In the genomic region with DNA sequence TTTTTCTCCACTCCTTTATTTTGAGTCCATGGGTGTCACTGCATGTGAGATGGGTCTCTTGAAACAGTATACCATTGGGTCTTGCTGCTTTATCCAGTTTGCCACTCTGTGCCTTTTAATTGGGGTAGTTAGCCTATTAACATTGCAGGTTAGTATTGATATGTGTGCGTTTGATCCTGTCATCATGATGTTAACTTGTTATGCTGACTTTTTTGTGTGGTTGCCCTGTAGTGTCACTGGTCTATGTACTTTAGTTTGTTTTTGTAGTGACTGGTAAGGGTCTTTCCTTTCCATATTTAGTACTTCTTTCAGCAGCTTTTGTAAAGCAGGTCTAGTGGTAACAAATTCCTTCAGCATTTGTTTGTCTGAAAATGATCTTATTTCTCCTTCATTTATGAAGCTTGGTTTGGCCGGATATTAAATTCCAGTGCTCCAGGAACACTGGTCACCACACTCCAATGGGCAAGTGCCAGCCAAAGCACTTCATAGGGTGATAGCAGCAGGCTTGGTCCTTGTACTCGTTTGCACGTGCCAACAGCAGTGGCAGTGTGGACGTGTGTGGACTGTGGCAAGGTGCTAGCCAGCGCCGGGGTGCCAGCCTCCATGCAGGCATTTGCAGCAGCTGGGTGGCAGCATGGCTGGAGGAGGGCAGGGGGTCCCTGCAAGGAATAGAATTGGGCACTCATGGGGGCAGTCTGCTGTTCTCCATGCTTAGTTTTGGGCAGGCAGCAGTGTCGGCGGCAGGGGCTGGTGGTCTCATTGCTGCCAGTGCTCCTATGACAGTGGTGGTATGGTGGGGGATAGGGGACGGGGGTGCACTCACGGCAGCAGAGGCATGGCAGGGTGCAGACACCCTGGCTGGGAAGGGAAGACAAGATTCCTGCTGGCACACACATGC, we compare ENCODE assay signal across 20 cellular contexts. TPM values are rescaled to one million over a fixed set of nuclear protein-coding genes. Genes with fewer than 3 reads are reported as not detected.
DNase-seq lines count a peak whose midpoint lies in the region; ATAC-seq and TF ChIP-seq lines count a peak whose summit lies in the region.
"Had no signal": no experiment of that assay in that cellular context is flagged by ENCODE, and none has a peak within 500 bp of the region (broad histone marks: within the 10 kb centered on the region; RNA-seq: fewer than 3 reads in every experiment).

No MANE protein-coding gene starts in this region.

- H3K9me3 ChIP-seq in Caco-2 (no peaks in the 10 kb centered on the region), Panc1 (ENCODE audit: control insufficient read depth, insufficient read depth, low read depth, low read length) (no peaks in the 10 kb centered on the region), heart right ventricle (peaks cover 0 to 37% (median 11%) of the 10 kb centered on the region in 11 donors), trophoblast cell (ENCODE audit: insufficient read depth, low read depth, low read length) (no peaks in the 10 kb centered on the region)

- H3K23ac ChIP-seq in trophoblast cell (ENCODE audit: low read length) = no peak overlapping the region

- peaks cover 42% of the 10 kb centered on the region for H3K4me1 Mint-ChIP-seq in Caco-2 (ENCODE audit: low read depth, unreplicated experiment)

- no peaks in the 10 kb centered on the region for H3K36me3 ChIP-seq in Caco-2 (ENCODE audit: control insufficient read depth, insufficient read depth, low read length)
- no peaks in the 10 kb centered on the region for H3K36me3 ChIP-seq in Panc1 (ENCODE audit: control insufficient read depth, insufficient read depth, low read length)
- H3K36me3 ChIP-seq in heart right ventricle = no peaks in the 10 kb centered on the region
- H3K36me3 ChIP-seq in trophoblast cell (ENCODE audit: control insufficient read depth in 1 of 2, insufficient read depth in 2 of 2, low read length in 2 of 2) = no peaks in the 10 kb centered on the region

- no peak overlapping the region for H3K4me3 Mint-ChIP-seq in Caco-2 (ENCODE audit: unreplicated experiment)

- no peak overlapping the region for H2AFZ ChIP-seq in trophoblast cell (ENCODE audit: insufficient read depth, low read length, poor library complexity)

- in situ Hi-C loops in Panc1 (cut with HindIII; ENCODE audit: low pct_unique_long_range_greater_than_20kb, low sequenced_read_pairs) (no loop called here), G401 (cut with HindIII; ENCODE audit: low sequenced_read_pairs) (no loop called here)

- no peak overlapping the region for H4K12ac ChIP-seq in trophoblast cell (ENCODE audit: low read depth, low read length)

- peak overlapping the region; percentile 30 for H3K4ac ChIP-seq in trophoblast cell (ENCODE audit: low read depth, low read length)

- H2BK120ac ChIP-seq in trophoblast cell (ENCODE audit: insufficient read depth, low read length, poor library complexity) = no peak overlapping the region

- no peaks in the 10 kb centered on the region for H3K27me3 Mint-ChIP-seq in Caco-2 (ENCODE audit: insufficient read depth, unreplicated experiment)

- H3K4me1 ChIP-seq in Caco-2 = peaks cover 14% of the 10 kb centered on the region
- peaks cover 5% of the 10 kb centered on the region for H3K4me1 ChIP-seq in Panc1 (ENCODE audit: control insufficient read depth, insufficient read depth, low read length)
- peaks cover 0 to 36% (median 17%) of the 10 kb centered on the region in 9 donors for H3K4me1 ChIP-seq in heart right ventricle
- H3K4me1 ChIP-seq in trophoblast cell (ENCODE audit: control insufficient read depth in 1 of 2, insufficient read depth in 2 of 2, low read length in 2 of 2) = peaks cover 0 to 11% of the 10 kb centered on the region in 2 experiments

- H3K27ac ChIP-seq in Panc1 (ENCODE audit: low read length) (no peak overlapping the region), heart right ventricle (no peak overlapping the region), trophoblast cell (ENCODE audit: low read depth, low read length) (no peak overlapping the region)
- H3K27ac ChIP-seq: BLaER1 treated with 17β-estradiol and CSF1 and Interleukin-3, amounts not matched to agents 10 nM and 100 nM had no signal

- CTCF ChIA-PET in Caco-2 (lab: Charles Lee) (no interaction called here), Panc1 (lab: Charles Lee) (no interaction called here)

- H4K91ac ChIP-seq in trophoblast cell (ENCODE audit: low read depth, low read length) = no peak overlapping the region

- POLR2A ChIA-PET in Caco-2 (lab: Charles Lee) = no interaction called here
- POLR2A ChIA-PET in Panc1 (lab: Charles Lee) = no interaction called here

- H3K9me3 Mint-ChIP-seq in Caco-2 (ENCODE audit: unreplicated experiment) = peaks cover 35% of the 10 kb centered on the region

- intact Hi-C loops in Caco-2 (cut with micrococcal nuclease; ENCODE audit: unreplicated experiment) = no loop called here
- intact Hi-C loops in Panc1 (cut with micrococcal nuclease; ENCODE audit: unreplicated experiment) = no loop called here
- intact Hi-C loops in heart right ventricle (cut with DNase I) = loop anchor here in 1 of 10 donors (10.0 kb wide), 1 partner anchor 49 kb away; a partner anchor contains a TSS

- no peak overlapping the region for H3K4me2 ChIP-seq in trophoblast cell (ENCODE audit: low read length)
- H3K4me2 ChIP-seq: SK-N-SH had no signal

- 72 to 79% methylated on average over 11 of the region's 11 CpGs for WGBS in heart right ventricle, 2 donors
- no CpG with 5 or more reads among the region's 11 CpGs for WGBS in trophoblast cell (ENCODE audit: extremely low coverage, insufficient coverage, insufficient read length)

- no peaks in the 10 kb centered on the region for H3K27me3 ChIP-seq in Caco-2 (replicated peaks; ENCODE audit: control insufficient read depth, insufficient read depth, low read length)
- H3K27me3 ChIP-seq in Panc1 (ENCODE audit: control insufficient read depth, insufficient read depth, low read length) = no peaks in the 10 kb centered on the region
- H3K27me3 ChIP-seq in heart right ventricle = no peaks in the 10 kb centered on the region
- no peaks in the 10 kb centered on the region for H3K27me3 ChIP-seq in trophoblast cell (ENCODE audit: insufficient read depth, low read length)
- H3K27me3 ChIP-seq: BLaER1 treated with 17β-estradiol and CSF1 and Interleukin-3, amounts not matched to agents 10 nM and 100 nM had no signal

- H2BK12ac ChIP-seq in trophoblast cell (ENCODE audit: low read length) = no peak overlapping the region

- BruUV-seq in Caco-2 (replicated peaks; lab: Mats Ljungman, UMichigan) (no TSS peak), Panc1 (replicated peaks; lab: Mats Ljungman, UMichigan) (no TSS peak)

- H2AK5ac ChIP-seq in trophoblast cell (ENCODE audit: low read length) = no peak overlapping the region

- H3K4me3 ChIP-seq in Caco-2 (ENCODE audit: low read depth, low read length) (no peak overlapping the region), Panc1 (ENCODE audit: low read depth in 2 of 2, low read length in 2 of 2) (no peak overlapping the region), heart right ventricle (no peak overlapping the region), trophoblast cell (ENCODE audit: low read depth, low read length) (no peak overlapping the region)
- H3K4me3 ChIP-seq: BLaER1 treated with 17β-estradiol and CSF1 and Interleukin-3, amounts not matched to agents 10 nM and 100 nM had no signal

- peaks cover 46% of the 10 kb centered on the region for H3K36me3 Mint-ChIP-seq in Caco-2 (ENCODE audit: insufficient read depth, unreplicated experiment)

- no peak overlapping the region for H4K8ac ChIP-seq in trophoblast cell (ENCODE audit: low read depth, low read length)

- peaks cover 11% of the 10 kb centered on the region for H3K79me2 ChIP-seq in trophoblast cell (ENCODE audit: control insufficient read depth, insufficient read depth, low read length, poor library complexity)

- no peak for TF ChIP-seq CTCF in Caco-2 (IDR thresholded peaks at IDR 0.05; ENCODE audit: insufficient read depth in 1 of 2, low read depth in 1 of 2, low read length in 1 of 2, severe bottlenecking in 1 of 2, unreplicated experiment in 1 of 2)
- TF ChIP-seq CTCF in Panc1 (IDR thresholded peaks at IDR 0.05) = no peak
- no peak for TF ChIP-seq CTCF in heart right ventricle (IDR thresholded peaks at IDR 0.05)

- DNase-seq in Caco-2 = no peak
- no peak for DNase-seq in Panc1 (ENCODE audit: low read depth, low spot score)
- peak in 1 of 2 donors; percentile 30 for DNase-seq in heart right ventricle
- no peak for DNase-seq in trophoblast cell
- no peak for DNase-seq in UCSD-AML1 (lab: John Stamatoyannopoulos, UW; ENCODE audit: unreplicated experiment)
- DNase-seq in G401 (ENCODE audit: low spot score) = no peak
- no peak for DNase-seq in NCI-H1417 (lab: John Stamatoyannopoulos, UW)
- DNase-seq: CD8-positive, alpha-beta memory T cell; DMS79; H7; KG1; NCI-H1105 treated with DMSO at 0.1 percent for 48 hours; NCI-H1694 treated with DMSO at 0.1 percent for 48 hours; NCI-H510A; NCI-H748 treated with DMSO at 0.1 percent for 48 hours; NK-92 treated with Interleukin-12 subunit alpha and Interleukin-12 subunit beta, amount 100 ng/mL, for 24 hours; SHP77; SK-N-SH had no signal

- no peak overlapping the region for H2BK5ac ChIP-seq in trophoblast cell (ENCODE audit: low read depth, low read length, poor library complexity)

- H3K79me1 ChIP-seq in trophoblast cell (ENCODE audit: low read length) = peaks cover 1% of the 10 kb centered on the region

- peak overlapping the region; percentile 40 for H3K27ac Mint-ChIP-seq in Caco-2 (ENCODE audit: unreplicated experiment)

- H3K9ac ChIP-seq in trophoblast cell (ENCODE audit: low read length) = no peak overlapping the region
- H3K9ac ChIP-seq: BLaER1 treated with 17β-estradiol and CSF1 and Interleukin-3, amounts not matched to agents 10 nM and 100 nM; SK-N-SH had no signal

- no peak overlapping the region for H3K14ac ChIP-seq in trophoblast cell (ENCODE audit: low read length)

- ATAC-seq in Panc1 (0 out of 2 replicates have a peak, but pooled peaks have one; percentile 23), heart right ventricle (peak in 5 of 8 donors; percentile 48 to 72 (median 55)), HG03439 (IDR thresholded peaks at IDR 0.05; ENCODE audit: unreplicated experiment) (no peak)

- H3K18ac ChIP-seq in trophoblast cell (ENCODE audit: low read length) = peak overlapping the region; percentile 18

RNA-seq across cellular contexts. Expression of a gene that starts 53.5 kb away (rescaled TPM):
- total RNA-seq in Caco-2 (2022) = 82.3 and 86.5 TPM in 2 replicates
- 26.6 TPM for total RNA-seq in Panc1 (2021; ENCODE audit: unreplicated experiment)
- polyA plus RNA-seq in Panc1 (2012; ENCODE audit: insufficient read length) = 8.2 TPM
- 10 to 100 TPM; 18.2 to 26.0 (median 20.0) TPM for total RNA-seq in heart right ventricle
- 1 to 10 TPM; 2.9 to 3.5 TPM for polyA plus RNA-seq in heart right ventricle
- polyA plus RNA-seq in trophoblast cell (2013) = 19.9 and 20.5 TPM in 2 replicates
- 14.2 and 20.6 TPM in 2 replicates for total RNA-seq in G401 (2014; rRNA removed; shearing (Covaris generic))
